1 cellular context compared by ENCODE assay signal in genomic region chr7:103996017-103996551, GRCh38.
TF ChIP-seq lines count a peak whose summit lies in the region.

No MANE protein-coding gene starts in this region.

TF ChIP-seq in K562, 482 proteins besides CTCF, POLR2A, EP300 and RAD21 (continued from another document and continues in another):
- TF ChIP-seq AFF1 (IDR thresholded peaks at IDR 0.05; ENCODE audit: low read depth in 1 of 2, partially characterized antibody in 2 of 2), result peak; percentile 69 to 96
- TF ChIP-seq CAMTA2 (CRISPR knock-in tag; conservative IDR thresholded peaks at IDR 0.05), result no peak
- TF ChIP-seq TFAM (CRISPR knock-in tag; conservative IDR thresholded peaks at IDR 0.05), result no peak
- no peak for TF ChIP-seq TCF15 (CRISPR knock-in tag; IDR thresholded peaks at IDR 0.05)
- TF ChIP-seq ZNF23 (CRISPR knock-in tag; IDR thresholded peaks at IDR 0.05), result peak; percentile 53; the same call in 1 of the 2 replicates
- peak; percentile 79; the same call in 1 of the 2 replicates for TF ChIP-seq ATF3 (IDR thresholded peaks at IDR 0.05)
- no peak; the same call in 1 of the 2 replicates for TF ChIP-seq ATF3 (CRISPR knock-in tag; conservative IDR thresholded peaks at IDR 0.05)
- no peak for TF ChIP-seq ZNF778 (CRISPR knock-in tag; IDR thresholded peaks at IDR 0.05)
- TF ChIP-seq KLF6 (CRISPR knock-in tag; IDR thresholded peaks at IDR 0.05; ENCODE audit: borderline replicate concordance), result peak; percentile 75; the same call in 1 of the 2 replicates
- no peak for TF ChIP-seq NR0B1 (IDR thresholded peaks at IDR 0.05; ENCODE audit: partially characterized antibody)
- 0 out of 2 replicates have a peak, but pooled peaks have one; percentile 65 for TF ChIP-seq PTTG1 (tag; IDR thresholded peaks at IDR 0.05; ENCODE audit: low read depth)
- peak in 1 of 2 experiments; percentile 73; a peak in 2 of 4 replicates for TF ChIP-seq FOXA3 (CRISPR knock-in tag; conservative IDR thresholded peaks at IDR 0.05 in 1 of 2, IDR thresholded peaks at IDR 0.05 in 1 of 2)
- no peak for TF ChIP-seq TFE3 (CRISPR knock-in tag; IDR thresholded peaks at IDR 0.05)
- TF ChIP-seq ZNF644 (tag; IDR thresholded peaks at IDR 0.05; ENCODE audit: low read depth), result peak; percentile 99
- no peak for TF ChIP-seq KDM4B (IDR thresholded peaks at IDR 0.05; ENCODE audit: borderline replicate concordance in 2 of 2, low read depth in 1 of 2)
- peak; percentile 99 for TF ChIP-seq ZNF584 (CRISPR knock-in tag; IDR thresholded peaks at IDR 0.05; ENCODE audit: low read depth)
- TF ChIP-seq PATZ1 (CRISPR knock-in tag; IDR thresholded peaks at IDR 0.05; ENCODE audit: borderline replicate concordance), result no peak
- peak; percentile 93 for TF ChIP-seq ESRRA (IDR thresholded peaks at IDR 0.05; ENCODE audit: borderline replicate concordance, low read depth)
- TF ChIP-seq ADNP (tag; IDR thresholded peaks at IDR 0.05), result peak; percentile 58
- TF ChIP-seq MCM2 (IDR thresholded peaks at IDR 0.05; ENCODE audit: low read depth), result no peak
- TF ChIP-seq SOX6 (IDR thresholded peaks at IDR 0.05), result peak; percentile 99
- TF ChIP-seq KHSRP (IDR thresholded peaks at IDR 0.05), result peak; percentile 98
- peak; percentile 75 for TF ChIP-seq NCOA6 (IDR thresholded peaks at IDR 0.05)
- no peak for TF ChIP-seq SNIP1 (IDR thresholded peaks at IDR 0.05; ENCODE audit: low read depth)
- no peak for TF ChIP-seq CCAR2 (IDR thresholded peaks at IDR 0.05; ENCODE audit: low read depth, low read length)
- peak; percentile 100 for TF ChIP-seq MTA2 (IDR thresholded peaks at IDR 0.05; ENCODE audit: low read depth)
- TF ChIP-seq MEIS2 (IDR thresholded peaks at IDR 0.05; ENCODE audit: partially characterized antibody), result peak; percentile 99
- TF ChIP-seq SMC3 (conservative IDR thresholded peaks at IDR 0.05; ENCODE audit: insufficient read depth, low read depth, low read length), result no peak
- no peak for TF ChIP-seq ZNF277 (CRISPR knock-in tag; IDR thresholded peaks at IDR 0.05; ENCODE audit: borderline replicate concordance)
- no peak for TF ChIP-seq XRCC5 (IDR thresholded peaks at IDR 0.05; ENCODE audit: low read depth, low read length)
- no peak for TF ChIP-seq PHF8 (IDR thresholded peaks at IDR 0.05; ENCODE audit: borderline replicate concordance, low read length)
- TF ChIP-seq WHSC1 (IDR thresholded peaks at IDR 0.05; ENCODE audit: low read length), result no peak
- peak; percentile 89 to 93 for TF ChIP-seq MNT (conservative IDR thresholded peaks at IDR 0.05)
- no peak for TF ChIP-seq IFI16 (CRISPR knock-in tag; IDR thresholded peaks at IDR 0.05)
- TF ChIP-seq ZNF668 (CRISPR knock-in tag; IDR thresholded peaks at IDR 0.05), result no peak; the same call in 1 of the 2 replicates
- TF ChIP-seq MAFG (tag; conservative IDR thresholded peaks at IDR 0.05), result no peak
- TF ChIP-seq CBX2 (IDR thresholded peaks at IDR 0.05; ENCODE audit: insufficient read depth, low read length, poor library complexity, severe bottlenecking), result no peak
- no peak for TF ChIP-seq GTF3C2 (IDR thresholded peaks at IDR 0.05; ENCODE audit: borderline replicate concordance, extremely low read depth, insufficient read length)
- no peak for TF ChIP-seq CEBPZ (IDR thresholded peaks at IDR 0.05; ENCODE audit: borderline replicate concordance, low read depth, low read length)
